23 cellular contexts compared by ENCODE assay signal in the genomic region with DNA sequence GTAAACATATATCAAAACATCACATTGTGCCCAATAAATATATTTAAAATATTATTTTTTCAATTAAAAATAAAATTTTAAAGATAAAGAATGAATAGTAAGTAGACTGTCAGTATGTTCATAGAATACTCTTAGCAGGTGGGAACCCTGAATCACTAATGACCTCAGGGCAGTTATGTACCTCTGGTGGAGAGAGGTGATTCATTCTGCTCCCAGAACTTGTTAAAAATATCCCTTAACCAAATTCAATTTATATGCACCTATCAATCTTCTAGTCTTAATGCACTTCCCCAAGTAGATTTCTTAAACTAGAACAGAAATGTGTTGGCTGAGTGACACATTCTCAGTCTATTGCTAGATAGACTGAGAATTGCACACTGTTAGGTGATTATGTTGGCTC.
"Had no signal": no experiment of that assay in that cellular context is flagged by ENCODE, and none has a peak within 500 bp of the region (broad histone marks: within the 10 kb centered on the region; RNA-seq: fewer than 3 reads in every experiment).

No MANE protein-coding gene starts in this region.

- H3K27me3 ChIP-seq: brain microvascular endothelial cell, Peyer's patch had no signal

- H3K4me3 Mint-ChIP-seq: activated CD8-positive, alpha-beta T cell treated with anti-CD3 and anti-CD28 coated beads for 36 hours; activated naive CD4-positive, alpha-beta T cell treated with anti-CD3 and anti-CD28 coated beads, Interleukin-2, amount 10 ng/mL, durations not matched to agents 7 days and 5 days; activated naive CD8-positive, alpha-beta T cell treated with anti-CD3 and anti-CD28 coated beads for 36 hours; activated T-cell treated with anti-CD3 and anti-CD28 coated beads, Interleukin-2, amount 50 U/mL, for 72 hours; T-helper 1 cell treated with Interleukin-12 subunit alpha and Interleukin-12 subunit beta and Interleukin-4 antibody, amounts not matched to agents 30 μg/mL and 1 μg/mL, for 36 hours had no signal

- H3K4me1 ChIP-seq: Peyer's patch had no signal

- H3K4me3 ChIP-seq: Peyer's patch had no signal

- H3K9me3 Mint-ChIP-seq: T-helper 1 cell treated with Interleukin-12 subunit alpha and Interleukin-12 subunit beta and Interleukin-4 antibody, amounts not matched to agents 30 μg/mL and 1 μg/mL, for 36 hours had no signal

- H3K36me3 Mint-ChIP-seq: activated naive CD4-positive, alpha-beta T cell treated with anti-CD3 and anti-CD28 coated beads, Interleukin-2, amount 10 ng/mL, durations not matched to agents 7 days and 5 days; activated naive CD8-positive, alpha-beta T cell treated with anti-CD3 and anti-CD28 coated beads for 36 hours had no signal

- DNase-seq: activated CD4-positive, alpha-beta T cell treated with anti-CD3 and anti-CD28 coated beads for 4 hours; activated CD8-positive, alpha-beta memory T cell treated with anti-CD3 and anti-CD28 coated beads, Interleukin-2, amount 50 U/mL, for 4 hours; activated CD8-positive, alpha-beta T cell treated with anti-CD3 and anti-CD28 coated beads for 36 hours; activated gamma-delta T cell treated with Interleukin-2 at 50 U/mL for 16 hours; activated naive CD4-positive, alpha-beta T cell treated with anti-CD3 and anti-CD28 coated beads, Interleukin-2, amount 10 ng/mL, durations not matched to agents 7 days and 5 days; activated naive CD8-positive, alpha-beta T cell treated with anti-CD3 and anti-CD28 coated beads for 36 hours; activated T-cell treated with anti-CD3 and anti-CD28 coated beads, Interleukin-2, amount 50 U/mL, for 72 hours; brain microvascular endothelial cell; MM.1S; NCI-H1105; NCI-H1436; NCI-H1694 treated with DMSO at 0.1 percent for 48 hours; NCI-H2081; NCI-H446; NCI-H524 treated with DMSO at 0.1 percent for 48 hours; NCI-H82; NK-92 treated with Interleukin-12 subunit alpha and Interleukin-12 subunit beta, amount 100 ng/mL, for 24 hours; Peyer's patch; SHP77 treated with DMSO at 0.1 percent for 48 hours had no signal

- H3K9me3 ChIP-seq: Peyer's patch had no signal

- H3K4me1 Mint-ChIP-seq: activated naive CD4-positive, alpha-beta T cell treated with anti-CD3 and anti-CD28 coated beads, Interleukin-2, amount 10 ng/mL, durations not matched to agents 7 days and 5 days; activated naive CD8-positive, alpha-beta T cell treated with anti-CD3 and anti-CD28 coated beads for 36 hours had no signal

- H3K27me3 Mint-ChIP-seq: activated naive CD4-positive, alpha-beta T cell treated with anti-CD3 and anti-CD28 coated beads, Interleukin-2, amount 10 ng/mL, durations not matched to agents 7 days and 5 days had no signal

- H3K9ac ChIP-seq: KMS-11 had no signal

- H3K36me3 ChIP-seq: brain microvascular endothelial cell, Peyer's patch had no signal

- H3K27ac Mint-ChIP-seq: activated CD8-positive, alpha-beta T cell treated with anti-CD3 and anti-CD28 coated beads for 36 hours; activated naive CD4-positive, alpha-beta T cell treated with anti-CD3 and anti-CD28 coated beads, Interleukin-2, amount 10 ng/mL, durations not matched to agents 7 days and 5 days; activated naive CD8-positive, alpha-beta T cell treated with anti-CD3 and anti-CD28 coated beads for 36 hours; activated T-cell treated with anti-CD3 and anti-CD28 coated beads, Interleukin-2, amount 50 U/mL, for 72 hours; activated T-helper 2 cell treated with anti-CD3 and anti-CD28 coated beads, Interferon-gamma antibody, Interleukin-2, Interleukin-4, amounts not matched to agents 10 μg/mL and 5 μg/mL and 100 μg/mL, durations not matched to agents 14 hours and 24 hours and 36 hours; T-helper 1 cell treated with Interleukin-12 subunit alpha and Interleukin-12 subunit beta and Interleukin-4 antibody, amounts not matched to agents 30 μg/mL and 1 μg/mL, for 36 hours had no signal

- H3K4me2 ChIP-seq: KMS-11 had no signal

- ATAC-seq: activated CD4-positive, CD25-positive, alpha-beta regulatory T cell treated with anti-CD3 and anti-CD28 coated beads, Interleukin-2, amount 50 U/mL, for 24 hours; activated CD8-positive, alpha-beta T cell treated with anti-CD3 and anti-CD28 coated beads for 36 hours; activated T-cell treated with anti-CD3 and anti-CD28 coated beads, Interleukin-2, amount 50 U/mL, for 72 hours had no signal

- H3K27ac ChIP-seq: brain microvascular endothelial cell, KMS-11, Peyer's patch had no signal
